In genomic region chr5:28548856-28549255, GRCh38 we compare ENCODE assay signal across 18 cellular contexts.
DNase-seq lines count a peak whose midpoint lies in the region; ATAC-seq, FAIRE-seq and TF ChIP-seq lines count a peak whose summit lies in the region.
"Had no signal": no experiment of that assay in that cellular context is flagged by ENCODE, and none has a peak within 500 bp of the region (broad histone marks: within the 10 kb centered on the region; RNA-seq: fewer than 3 reads in every experiment).

No MANE protein-coding gene starts in this region.

- WGBS in A549 (ENCODE audit: missing lambda C conversion rate): 4% methylated on average over 1 of the region's 1 CpG
- 9 to 50% methylated on average over 1 of the region's 1 CpG for WGBS in gastroesophageal sphincter (ENCODE audit: low coverage in 1 of 2), 2 donors

- FAIRE-seq in A549 (lab: Jason Lieb, UNC): peak; percentile 65
- FAIRE-seq in HTR-8/SVneo (lab: Jason Lieb, UNC): peak; percentile 48
- FAIRE-seq: K562 had no signal

- no peak overlapping the region for H3K4me3 ChIP-seq in A549
- no peak overlapping the region for H3K4me3 ChIP-seq in adipocyte (ENCODE audit: low read length)
- H3K4me3 ChIP-seq in gastroesophageal sphincter: no peak overlapping the region
- H3K4me3 ChIP-seq: HAP-1, K562, PC-9, SK-N-MC had no signal

- POLR2A ChIA-PET in A549 (lab: Yijun Ruan, JAX): no interaction called here

- CTCF ChIA-PET in A549 (lab: Yijun Ruan, JAX): no interaction called here

- H3K4me3 Mint-ChIP-seq in mesothelial cell of epicardium: no peak overlapping the region
- H3K4me3 Mint-ChIP-seq: CD14-positive monocyte had no signal

- H3K9me3 ChIP-seq in A549: no peaks in the 10 kb centered on the region
- H3K9me3 ChIP-seq in adipocyte (ENCODE audit: control insufficient read depth, low read length): no peaks in the 10 kb centered on the region
- H3K9me3 ChIP-seq in gastroesophageal sphincter: peaks cover 0 to 9% (median 0%) of the 10 kb centered on the region in 3 donors
- H3K9me3 ChIP-seq: HAP-1 had no signal

- DNase-seq in A549 (ENCODE audit: low read depth in 1 of 2, low spot score in 1 of 2) (no peak), HTR-8/SVneo (ENCODE audit: insufficient read length, low spot score) (no peak), adipocyte (ENCODE audit: low read depth) (peak; percentile 13), iris pigment epithelial cell (ENCODE audit: low read depth) (peak; percentile 54), globus pallidus (ENCODE audit: low spot score) (no peak), mesothelial cell of epicardium (ENCODE audit: low spot score in 2 of 2, unreplicated experiment in 2 of 2) (no peak), HuH-7.5 (ENCODE audit: low spot score) (no peak)
- DNase-seq: COR-L47, NCI-H1436 treated with DMSO at 0.1 percent for 48 hours, NCI-H2081, NCI-H82, PC-9, Right ventricle myocardium superior had no signal

- no peak overlapping the region for H3K27ac ChIP-seq in A549
- H3K27ac ChIP-seq in gastroesophageal sphincter: no peak overlapping the region
- H3K27ac ChIP-seq: PC-9, SK-N-MC had no signal

- no peaks in the 10 kb centered on the region for H3K27me3 Mint-ChIP-seq in mesothelial cell of epicardium (ENCODE audit: low read depth)

- H3K27me3 ChIP-seq in adipocyte (replicated peaks; ENCODE audit: control insufficient read depth, insufficient read depth, low read length) (no peaks in the 10 kb centered on the region), gastroesophageal sphincter (no peaks in the 10 kb centered on the region)

- TF ChIP-seq RAD21 in A549 (conservative IDR thresholded peaks at IDR 0.05 in 1 of 2, IDR thresholded peaks at IDR 0.05 in 1 of 2): no peak

- H3K4me1 ChIP-seq in A549 (no peaks in the 10 kb centered on the region), adipocyte (ENCODE audit: control insufficient read depth, insufficient read depth, low read length) (no peaks in the 10 kb centered on the region), gastroesophageal sphincter (no peaks in the 10 kb centered on the region)
- H3K4me1 ChIP-seq: HAP-1 had no signal

- ATAC-seq in A549 (no peak), gastroesophageal sphincter (no peak)
- ATAC-seq: K562 had no signal

- no peak overlapping the region for H3K4me2 ChIP-seq in A549
- H3K4me2 ChIP-seq: PC-9 had no signal

- peaks cover 2% of the 10 kb centered on the region for H3K36me3 Mint-ChIP-seq in mesothelial cell of epicardium
- H3K36me3 Mint-ChIP-seq: CD14-positive monocyte had no signal

- H3K36me3 ChIP-seq in adipocyte (ENCODE audit: control insufficient read depth, insufficient read depth, low read length, severe bottlenecking): no peaks in the 10 kb centered on the region
- H3K36me3 ChIP-seq in gastroesophageal sphincter: no peaks in the 10 kb centered on the region
- H3K36me3 ChIP-seq: HAP-1 had no signal

- TF ChIP-seq CTCF in A549 (IDR thresholded peaks at IDR 0.05) (no peak), mesothelial cell of epicardium (IDR thresholded peaks at IDR 0.05; ENCODE audit: unreplicated experiment) (no peak), gastroesophageal sphincter (IDR thresholded peaks at IDR 0.05) (no peak)

- peaks cover 11% of the 10 kb centered on the region for H3K4me1 Mint-ChIP-seq in mesothelial cell of epicardium
- H3K4me1 Mint-ChIP-seq: CD14-positive monocyte had no signal

- no peak overlapping the region for H3K9ac ChIP-seq in adipocyte (ENCODE audit: low read length)

- TF ChIP-seq EP300 in A549 (IDR thresholded peaks at IDR 0.05) (no peak), gastroesophageal sphincter (IDR thresholded peaks at IDR 0.05) (no peak)

- peaks cover 30% of the 10 kb centered on the region for H3K9me3 Mint-ChIP-seq in mesothelial cell of epicardium

- TF ChIP-seq POLR2A in A549 (IDR thresholded peaks at IDR 0.05; ENCODE audit: low read length) (no peak), gastroesophageal sphincter (IDR thresholded peaks at IDR 0.05) (no peak)

- H3K27ac Mint-ChIP-seq in mesothelial cell of epicardium: no peak overlapping the region
- H3K27ac Mint-ChIP-seq: CD14-positive monocyte had no signal

TF ChIP-seq in A549, 52 proteins besides CTCF, POLR2A, EP300 and RAD21:
- TF ChIP-seq HES2 (IDR thresholded peaks at IDR 0.05) (no peak), RCOR1 (IDR thresholded peaks at IDR 0.05; ENCODE audit: low read depth, low read length) (no peak), TP53 (CRISPR knock-in tag; IDR thresholded peaks at IDR 0.05) (no peak), E2F6 (IDR thresholded peaks at IDR 0.05; ENCODE audit: borderline replicate concordance, low read depth) (no peak), ZSCAN20 (CRISPR knock-in tag; IDR thresholded peaks at IDR 0.05) (no peak), CHD2 (IDR thresholded peaks at IDR 0.05; ENCODE audit: low read length, partially characterized antibody) (no peak), POLR2AphosphoS2 (conservative IDR thresholded peaks at IDR 0.05; ENCODE audit: low read length) (no peak), BHLHE40 (IDR thresholded peaks at IDR 0.05; ENCODE audit: low read depth, low read length) (no peak), TFCP2L1 (CRISPR knock-in tag; IDR thresholded peaks at IDR 0.05) (no peak), ESRRA (IDR thresholded peaks at IDR 0.05; ENCODE audit: borderline replicate concordance, low read length) (no peak), KDM5A (IDR thresholded peaks at IDR 0.05) (no peak), SREBF2 (IDR thresholded peaks at IDR 0.05) (no peak), FOSB (CRISPR knock-in tag; IDR thresholded peaks at IDR 0.05) (no peak)

Comparison
In these comparisons a context has a peak if more than half of its experiments do, and no peak if none do; other contexts are left out.
1. DNase-seq: peak in adipocyte (single experiment) and iris pigment epithelial cell (single experiment); none in A549 (0 of 2), HTR-8/SVneo (single experiment), globus pallidus (single experiment), mesothelial cell of epicardium (0 of 2) and HuH-7.5 (single experiment).